ENCODE assay signal across 11 cellular contexts in the genomic region with DNA sequence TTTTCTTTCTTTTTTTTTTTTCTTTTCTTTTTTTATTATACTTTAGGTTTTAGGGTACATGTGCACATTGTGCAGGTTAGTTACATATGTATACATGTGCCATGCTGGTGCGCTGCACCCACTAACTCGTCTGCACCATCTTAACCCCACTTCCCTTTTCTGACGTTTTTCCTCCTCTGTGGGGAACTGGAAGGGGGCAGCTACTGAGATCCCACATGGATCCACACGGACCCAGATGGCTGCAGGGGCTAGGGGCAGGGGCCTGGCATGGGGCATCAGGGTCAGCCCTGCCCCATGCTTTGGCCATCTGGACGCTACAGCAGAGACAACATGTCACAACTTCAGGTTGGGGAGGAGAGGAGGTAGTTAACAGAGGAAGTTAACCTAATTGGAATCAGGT. TPM values are rescaled to one million over a fixed set of nuclear protein-coding genes. Genes with fewer than 3 reads are reported as not detected.
DNase-seq lines count a peak whose midpoint lies in the region; TF ChIP-seq lines count a peak whose summit lies in the region.
"Had no signal": no experiment of that assay in that cellular context is flagged by ENCODE, and none has a peak within 500 bp of the region (broad histone marks: within the 10 kb centered on the region; RNA-seq: fewer than 3 reads in every experiment).

No MANE protein-coding gene starts in this region.

- TF ChIP-seq CTCF in Loucy (conservative IDR thresholded peaks at IDR 0.05; ENCODE audit: low read length): no peak
- no peak for TF ChIP-seq CTCF in nephron progenitor cell (IDR thresholded peaks at IDR 0.05)

- peaks cover 6% of the 10 kb centered on the region for H3K36me3 Mint-ChIP-seq in activated T-helper 2 cell treated with anti-CD3 and anti-CD28 coated beads, Interferon-gamma antibody, Interleukin-2, Interleukin-4, amounts not matched to agents 10 μg/mL and 5 μg/mL and 100 μg/mL, durations not matched to agents 14 hours and 24 hours and 36 hours (ENCODE audit: low read depth)
- peaks cover 5% of the 10 kb centered on the region for H3K36me3 Mint-ChIP-seq in nephron progenitor cell (ENCODE audit: low read depth)

- no peaks in the 10 kb centered on the region for H3K79me2 ChIP-seq in Loucy (ENCODE audit: insufficient read depth, low read length)

- intact Hi-C loops in activated T-helper 2 cell treated with anti-CD3 and anti-CD28 coated beads, Interferon-gamma antibody, Interleukin-2, Interleukin-4, amounts not matched to agents 10 μg/mL and 5 μg/mL and 100 μg/mL, durations not matched to agents 14 hours and 24 hours and 36 hours (cut with micrococcal nuclease): loop anchor here (1.0 to 10.0 kb wide), 3 partner anchors 9 to 635 kb away; a partner anchor contains a TSS

- no peak overlapping the region for H3K4me3 Mint-ChIP-seq in activated T-helper 2 cell treated with anti-CD3 and anti-CD28 coated beads, Interferon-gamma antibody, Interleukin-2, Interleukin-4, amounts not matched to agents 10 μg/mL and 5 μg/mL and 100 μg/mL, durations not matched to agents 14 hours and 24 hours and 36 hours (ENCODE audit: low read depth)
- H3K4me3 Mint-ChIP-seq in nephron progenitor cell: no peak overlapping the region

- no peak overlapping the region for H3K4me3 ChIP-seq in Loucy (ENCODE audit: low read length, poor library complexity, severe bottlenecking)

- H3K4me1 Mint-ChIP-seq in activated T-helper 2 cell treated with anti-CD3 and anti-CD28 coated beads, Interferon-gamma antibody, Interleukin-2, Interleukin-4, amounts not matched to agents 10 μg/mL and 5 μg/mL and 100 μg/mL, durations not matched to agents 14 hours and 24 hours and 36 hours (ENCODE audit: low read depth): peaks cover 60% of the 10 kb centered on the region
- H3K4me1 Mint-ChIP-seq in nephron progenitor cell: peaks cover 12% of the 10 kb centered on the region

- H3K4me1 ChIP-seq in Loucy (ENCODE audit: insufficient read depth, low read length, poor library complexity, severe bottlenecking): peaks cover 39% of the 10 kb centered on the region

- H3K9ac ChIP-seq in Loucy (ENCODE audit: low read depth, low read length, poor library complexity, severe bottlenecking): no peak overlapping the region

- peaks cover 14% of the 10 kb centered on the region for H3K9me3 Mint-ChIP-seq in activated T-helper 2 cell treated with anti-CD3 and anti-CD28 coated beads, Interferon-gamma antibody, Interleukin-2, Interleukin-4, amounts not matched to agents 10 μg/mL and 5 μg/mL and 100 μg/mL, durations not matched to agents 14 hours and 24 hours and 36 hours
- peaks cover 14% of the 10 kb centered on the region for H3K9me3 Mint-ChIP-seq in nephron progenitor cell

- H3K9me3 ChIP-seq in Loucy (ENCODE audit: insufficient read depth, low read depth, low read length): no peaks in the 10 kb centered on the region

- H2AFZ ChIP-seq in Loucy (ENCODE audit: low read length): peak overlapping the region; percentile 37; the same call in 1 of the 2 replicates

- H3K36me3 ChIP-seq in Loucy (ENCODE audit: insufficient read depth, low read length): no peaks in the 10 kb centered on the region

- H3K9me2 ChIP-seq in Loucy (replicated peaks; ENCODE audit: low read depth, low read length): no peaks in the 10 kb centered on the region

- H3K27me3 ChIP-seq in Loucy (ENCODE audit: insufficient read depth, low read length, poor library complexity, severe bottlenecking): no peaks in the 10 kb centered on the region

- H3F3A ChIP-seq in Loucy (ENCODE audit: low read depth): no peaks in the 10 kb centered on the region

- DNase-seq in GDM1 (lab: John Stamatoyannopoulos, UW) (peak; percentile 4), nephron progenitor cell (no peak), NCI-H2196 treated with DMSO at 0.1 percent for 48 hours (lab: John Stamatoyannopoulos, UW; ENCODE audit: unreplicated experiment) (no peak), NCI-H1048 (lab: John Stamatoyannopoulos, UW) (no peak)
- DNase-seq in activated T-helper 2 cell treated with anti-CD3 and anti-CD28 coated beads, Interferon-gamma antibody, Interleukin-2, Interleukin-4, amounts not matched to agents 10 μg/mL and 5 μg/mL and 100 μg/mL, durations not matched to agents 14 hours and 24 hours and 36 hours (ENCODE audit: low spot score): no peak
- DNase-seq in activated naive CD4-positive, alpha-beta T cell treated with Interleukin-2 at 50 U/mL for 16 hours: no peak
- DNase-seq: H7, Karpas-422, SHP77 had no signal

- no peak overlapping the region for H3K4me2 ChIP-seq in Loucy (ENCODE audit: low read depth, low read length, poor library complexity, severe bottlenecking)

- H3K27me3 Mint-ChIP-seq in activated T-helper 2 cell treated with anti-CD3 and anti-CD28 coated beads, Interferon-gamma antibody, Interleukin-2, Interleukin-4, amounts not matched to agents 10 μg/mL and 5 μg/mL and 100 μg/mL, durations not matched to agents 14 hours and 24 hours and 36 hours (ENCODE audit: low read depth): peaks cover 2% of the 10 kb centered on the region
- peaks cover 12% of the 10 kb centered on the region for H3K27me3 Mint-ChIP-seq in nephron progenitor cell (ENCODE audit: low read depth, poor library complexity)

- no peaks in the 10 kb centered on the region for H4K20me1 ChIP-seq in Loucy (ENCODE audit: insufficient read depth, low read length, poor library complexity, severe bottlenecking)

- H3K27ac Mint-ChIP-seq in activated T-helper 2 cell treated with anti-CD3 and anti-CD28 coated beads, Interferon-gamma antibody, Interleukin-2, Interleukin-4, amounts not matched to agents 10 μg/mL and 5 μg/mL and 100 μg/mL, durations not matched to agents 14 hours and 24 hours and 36 hours: peak overlapping the region; percentile 30
- peak overlapping the region; percentile 73 for H3K27ac Mint-ChIP-seq in nephron progenitor cell

RNA-seq across cellular contexts. Expression of a gene that starts 54.3 kb away (rescaled TPM):
- 0.76 and 1.1 TPM in 2 replicates for total RNA-seq in activated T-helper 2 cell treated with anti-CD3 and anti-CD28 coated beads, Interferon-gamma antibody, Interleukin-2, Interleukin-4, amounts not matched to agents 10 μg/mL and 5 μg/mL and 100 μg/mL, durations not matched to agents 14 hours and 24 hours and 36 hours
- total RNA-seq: HepG2 had no signal
